1 cellular context compared by ENCODE assay signal in genomic region chr3:71228156-71228885, GRCh38.
TF ChIP-seq lines count a peak whose summit lies in the region.

No MANE protein-coding gene starts in this region.

TF ChIP-seq in K562, 482 proteins besides CTCF, POLR2A, EP300 and RAD21 (continued from another document):
- 0 out of 2 replicates have a peak, but pooled peaks have one; percentile 12 for TF ChIP-seq ZBTB40 (IDR thresholded peaks at IDR 0.05)
- no peak for TF ChIP-seq ZBTB40 (CRISPR knock-in tag; IDR thresholded peaks at IDR 0.05)
- no peak for TF ChIP-seq ZNF174 (CRISPR knock-in tag; IDR thresholded peaks at IDR 0.05)
- peak; percentile 62 for TF ChIP-seq PKNOX1 (IDR thresholded peaks at IDR 0.05)
- TF ChIP-seq ZNF609 (CRISPR knock-in tag; IDR thresholded peaks at IDR 0.05; ENCODE audit: borderline replicate concordance) = no peak
- TF ChIP-seq ZNF592 (IDR thresholded peaks at IDR 0.05) = no peak
- no peak for TF ChIP-seq L3MBTL2 (IDR thresholded peaks at IDR 0.05)
- TF ChIP-seq NFIC (IDR thresholded peaks at IDR 0.05) = no peak
- no peak for TF ChIP-seq HSF4 (CRISPR knock-in tag; IDR thresholded peaks at IDR 0.05; ENCODE audit: borderline replicate concordance)
- TF ChIP-seq ATF2 (CRISPR knock-in tag; IDR thresholded peaks at IDR 0.05) = no peak
- TF ChIP-seq PYGO2 (tag; IDR thresholded peaks at IDR 0.05) = no peak
- TF ChIP-seq SUPT5H (IDR thresholded peaks at IDR 0.05) = no peak
- 0 out of 2 replicates have a peak, but pooled peaks have one; percentile 29 for TF ChIP-seq ZNF175 (CRISPR knock-in tag; IDR thresholded peaks at IDR 0.05; ENCODE audit: low read depth)
- TF ChIP-seq ZKSCAN3 (CRISPR knock-in tag; IDR thresholded peaks at IDR 0.05) = no peak
- TF ChIP-seq ZNF445 (CRISPR knock-in tag; IDR thresholded peaks at IDR 0.05; ENCODE audit: low read depth) = no peak
- peak in 1 of 2 experiments; percentile 24; a peak in 1 of 4 replicates for TF ChIP-seq KDM1A (IDR thresholded peaks at IDR 0.05)
- TF ChIP-seq KDM4B (IDR thresholded peaks at IDR 0.05; ENCODE audit: borderline replicate concordance in 2 of 2, low read depth in 1 of 2) = no peak
- TF ChIP-seq SP2 (IDR thresholded peaks at IDR 0.05; ENCODE audit: extremely low read depth, low read depth, low read length, poor library complexity, severe bottlenecking) = no peak
- TF ChIP-seq ZNF280B (CRISPR knock-in tag; IDR thresholded peaks at IDR 0.05) = no peak
- TF ChIP-seq PBX2 (CRISPR knock-in tag; IDR thresholded peaks at IDR 0.05; ENCODE audit: low read depth) = no peak
- TF ChIP-seq PBX2 (tag; conservative IDR thresholded peaks at IDR 0.05; ENCODE audit: low read depth) = peak; percentile 62
- no peak for TF ChIP-seq CGGBP1 (CRISPR knock-in tag; IDR thresholded peaks at IDR 0.05)
